Comparison of ENCODE assay signal across 10 cellular contexts in genomic region chr2:27724905-27725693, GRCh38. TPM values are rescaled to one million over a fixed set of nuclear protein-coding genes. Genes with fewer than 3 reads are reported as not detected.
A peak's percentile ranks its signal among the peaks of the same experiment; 100 is the strongest.
DNase-seq lines count a peak whose midpoint lies in the region; ATAC-seq and TF ChIP-seq lines count a peak whose summit lies in the region.
"Had no signal": no experiment of that assay in that cellular context is flagged by ENCODE, and none has a peak within 500 bp of the region (broad histone marks: within the 10 kb centered on the region; RNA-seq: fewer than 3 reads in every experiment).

No MANE protein-coding gene starts in this region.

- H3K4me3 ChIP-seq in H7 (ENCODE audit: insufficient read depth, low read depth, low read length), result no peak overlapping the region
- H3K4me3 ChIP-seq in spleen, result no peak overlapping the region

- CTCF ChIA-PET in activated CD4-positive, alpha-beta memory T cell treated with anti-CD3 and anti-CD28 coated beads for 36 hours (lab: Charles Lee), result interaction anchor here (1.6 to 4.4 kb wide), 6 partner anchors 10 to 814 kb away, joined by 3 to 43 read pairs (median 14); no protein-coding TSS in a partner anchor

- H3K4me1 Mint-ChIP-seq in activated CD4-positive, alpha-beta memory T cell treated with anti-CD3 and anti-CD28 coated beads for 36 hours (ENCODE audit: low read depth), result peaks cover 22% of the 10 kb centered on the region

- no peak for TF ChIP-seq POLR2A in spleen (IDR thresholded peaks at IDR 0.05)

- WGBS in spleen, 5 donors, result 63 to 79% (median 71%) methylated on average over 5 of the region's 5 CpGs

- no peaks in the 10 kb centered on the region for H3K9me3 ChIP-seq in spleen

- H3K4me3 Mint-ChIP-seq in activated CD4-positive, alpha-beta memory T cell treated with anti-CD3 and anti-CD28 coated beads for 36 hours, result no peak overlapping the region
- H3K4me3 Mint-ChIP-seq: CD8-positive, alpha-beta memory T cell had no signal

- H3K27ac Mint-ChIP-seq in activated CD4-positive, alpha-beta memory T cell treated with anti-CD3 and anti-CD28 coated beads for 36 hours, result no peak overlapping the region

- no peaks in the 10 kb centered on the region for H3K36me3 Mint-ChIP-seq in activated CD4-positive, alpha-beta memory T cell treated with anti-CD3 and anti-CD28 coated beads for 36 hours
- H3K36me3 Mint-ChIP-seq: CD8-positive, alpha-beta memory T cell had no signal

- H3K36me3 ChIP-seq in H7 (replicated peaks; ENCODE audit: control insufficient read depth, insufficient read depth, low read length), result no peaks in the 10 kb centered on the region
- H3K36me3 ChIP-seq in spleen, result no peaks in the 10 kb centered on the region

- no peak for TF ChIP-seq CTCF in spleen (IDR thresholded peaks at IDR 0.05 in 8 of 11, conservative IDR thresholded peaks at IDR 0.05 in 3 of 11)

- H3K9me3 Mint-ChIP-seq in activated CD4-positive, alpha-beta memory T cell treated with anti-CD3 and anti-CD28 coated beads for 36 hours, result no peaks in the 10 kb centered on the region
- H3K9me3 Mint-ChIP-seq: CD8-positive, alpha-beta memory T cell had no signal

- H3K27me3 Mint-ChIP-seq in activated CD4-positive, alpha-beta memory T cell treated with anti-CD3 and anti-CD28 coated beads for 36 hours, result peaks cover 2% of the 10 kb centered on the region

- ATAC-seq in GM21723 (IDR thresholded peaks at IDR 0.05; ENCODE audit: unreplicated experiment), result no peak

- H3K4me1 ChIP-seq in spleen, result peaks cover 19 to 53% (median 42%) of the 10 kb centered on the region in 6 donors

- DNase-seq in H7 (peak; percentile 41), caudate nucleus (lab: John Stamatoyannopoulos, UW) (no peak), kidney tubule cell (ENCODE audit: low spot score) (peak; percentile 79), spleen (no peak), amniotic stem cell (lab: John Stamatoyannopoulos, UW) (no peak), epidermal melanocyte (ENCODE audit: insufficient read length, low spot score) (no peak)
- no peak for DNase-seq in activated CD4-positive, alpha-beta memory T cell treated with anti-CD3 and anti-CD28 coated beads for 36 hours
- DNase-seq: CD8-positive, alpha-beta memory T cell; effector CD8-positive, alpha-beta T cell had no signal

- H3K27me3 ChIP-seq in H7 (ENCODE audit: control insufficient read depth, insufficient read depth, low read length) (no peaks in the 10 kb centered on the region), spleen (replicated peaks in 1 of 7) (no peaks in the 10 kb centered on the region)

- intact Hi-C loops in spleen (cut with DNase I; ENCODE audit: low total_unique reads), result no loop called here
- intact Hi-C loops in activated CD4-positive, alpha-beta memory T cell treated with anti-CD3 and anti-CD28 coated beads for 36 hours (cut with micrococcal nuclease), result loop anchor here (5.0 kb wide), 1 partner anchor 722 kb away; no protein-coding TSS in a partner anchor

- POLR2A ChIA-PET in activated CD4-positive, alpha-beta memory T cell treated with anti-CD3 and anti-CD28 coated beads for 36 hours (lab: Charles Lee), result no interaction called here

- H3K27ac ChIP-seq in caudate nucleus (ENCODE audit: low read depth, low read length) (peak overlapping the region; percentile 26), spleen (peak overlapping the region; percentile 6 to 82 (median 54))

RNA-seq across cellular contexts. Expression of gene MRPL33, which starts 46.4 kb away (rescaled TPM):
- 76.5 and 81.9 TPM in 2 replicates for total RNA-seq in H7 (2014; rRNA removed; shearing (Covaris generic))
- 10 to 100 TPM; 48.3 to 94.6 (median 69.2) TPM for total RNA-seq in spleen
- 100 to 1,000 TPM in 2 of 3 donors, 10 to 100 TPM in 1; 95.6 to 166 (median 131) TPM for polyA plus RNA-seq in spleen
- total RNA-seq in activated CD4-positive, alpha-beta memory T cell treated with anti-CD3 and anti-CD28 coated beads for 36 hours, result 10 to 100 TPM; 83.3 to 84.2 TPM

Comparison
In these comparisons a context has a peak if more than half of its experiments do, and no peak if none do; other contexts are left out.
1. DNase-seq: peak in H7 (single experiment) and kidney tubule cell (single experiment); none in caudate nucleus (0 of 61), spleen (single experiment), amniotic stem cell (single experiment), activated CD4-positive, alpha-beta memory T cell treated with anti-CD3 and anti-CD28 coated beads for 36 hours (single experiment) and epidermal melanocyte (single experiment).